14 cellular contexts compared by ENCODE assay signal in genomic region chrX:123869488-123869887, GRCh38. TPM values are rescaled to one million over a fixed set of nuclear protein-coding genes. Genes with fewer than 3 reads are reported as not detected.
DNase-seq lines count a peak whose midpoint lies in the region; ATAC-seq and TF ChIP-seq lines count a peak whose summit lies in the region.
"Had no signal": no experiment of that assay in that cellular context is flagged by ENCODE, and none has a peak within 500 bp of the region (broad histone marks: within the 10 kb centered on the region; RNA-seq: fewer than 3 reads in every experiment).

No MANE protein-coding gene starts in this region.

- peak; percentile 75 for DNase-seq in CD1c-positive myeloid dendritic cell (ENCODE audit: extremely low spot score)
- peak; percentile 72 for DNase-seq in MV-4-11 (lab: John Stamatoyannopoulos, UW)
- DNase-seq in epithelial cell of prostate (ENCODE audit: low read depth, low spot score): no peak
- no peak for DNase-seq in H7
- no peak for DNase-seq in NCI-H1105 treated with DMSO at 0.1 percent for 48 hours (lab: John Stamatoyannopoulos, UW)
- no peak for DNase-seq in GM10266 (ENCODE audit: extremely low spot score)
- DNase-seq: activated CD8-positive, alpha-beta memory T cell treated with anti-CD3 and anti-CD28 coated beads, Interleukin-2, amount 50 U/mL, for 48 hours; Caco-2; H9; hippocampal formation; NCI-H446 had no signal

- H3K27me3 ChIP-seq in H7 (ENCODE audit: control insufficient read depth, insufficient read depth, low read length): no peaks in the 10 kb centered on the region
- H3K27me3 ChIP-seq: SJSA1 had no signal

- no peaks in the 10 kb centered on the region; the same call in 1 of the 2 replicates for H3K36me3 ChIP-seq in H7 (replicated peaks; ENCODE audit: control insufficient read depth, insufficient read depth, low read length)
- H3K36me3 ChIP-seq: SJSA1 had no signal

- ATAC-seq in GM18909 (IDR thresholded peaks at IDR 0.05; ENCODE audit: poor library complexity, unreplicated experiment) (peak; percentile 52), HG03469 (IDR thresholded peaks at IDR 0.05; ENCODE audit: unreplicated experiment) (no peak)

- TF ChIP-seq CTCF in GM10266 (IDR thresholded peaks at IDR 0.05; ENCODE audit: control insufficient read depth, insufficient read depth, low read depth, missing control alignments): no peak

- no peak overlapping the region for H3K4me3 ChIP-seq in H7 (ENCODE audit: insufficient read depth, low read depth, low read length)
- H3K4me3 ChIP-seq: SJSA1 had no signal

- peak overlapping the region; percentile 40 for H3K27ac ChIP-seq in epithelial cell of prostate
- H3K27ac ChIP-seq: SJSA1 had no signal

RNA-seq across cellular contexts. Expression of gene XIAP, which starts 9.6 kb away (rescaled TPM):
- 27.2 and 37.7 TPM in 2 replicates for total RNA-seq in H7 (2014; rRNA removed; shearing (Covaris generic))

Comparison
In these comparisons a context has a peak if more than half of its experiments do, and no peak if none do; other contexts are left out.
1. DNase-seq: peak in CD1c-positive myeloid dendritic cell (single experiment) and MV-4-11 (single experiment); none in epithelial cell of prostate (single experiment), H7 (single experiment), NCI-H1105 treated with DMSO at 0.1 percent for 48 hours (single experiment) and GM10266 (single experiment).